ENCODE assay signal across 23 cellular contexts in the genomic region with DNA sequence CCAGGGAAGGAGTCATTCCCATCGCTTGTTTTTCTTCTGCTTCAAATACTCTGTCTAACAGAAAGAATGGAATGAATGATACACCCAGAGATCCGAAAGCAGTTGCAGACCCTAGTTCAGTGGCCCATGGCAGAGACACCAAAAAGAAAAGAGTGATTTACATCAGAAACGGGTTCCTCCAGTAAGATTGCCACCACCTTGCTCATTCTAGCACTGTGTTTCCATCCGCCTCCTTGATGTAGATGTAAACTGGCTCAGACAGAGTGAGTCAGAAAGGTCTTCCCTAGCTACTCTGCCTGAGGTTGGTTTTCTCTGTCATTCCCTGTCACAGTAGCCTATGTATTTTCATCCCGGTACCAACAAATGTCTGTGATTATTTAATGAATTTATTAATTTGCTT.
"Had no signal": no experiment of that assay in that cellular context is flagged by ENCODE, and none has a peak within 500 bp of the region (broad histone marks: within the 10 kb centered on the region; RNA-seq: fewer than 3 reads in every experiment).

No MANE protein-coding gene starts in this region.

- H3K9me3 Mint-ChIP-seq: activated B cell treated with CpG ODN at 0.5 μM for 24 hours; activated naive CD4-positive, alpha-beta T cell treated with anti-CD3 and anti-CD28 coated beads, Interleukin-2, amount 50 U/mL, for 72 hours; activated T-cell treated with anti-CD3 and anti-CD28 coated beads, Interleukin-2, amount 50 U/mL, for 4 hours; central memory CD8-positive, alpha-beta T cell; dendritic cell treated with granulocyte-macrophage colony-stimulating factor and Interleukin-4, amounts not matched to agents 40 ng/mL and 50 ng/mL, for 4 days; nephron; stimulated activated naive CD8-positive, alpha-beta T cell treated with anti-CD3 and anti-CD28 coated beads, Interleukin-15, Interleukin-2, amounts not matched to agents 100 ng/mL and 50 ng/mL, for 24 hours; type B pancreatic cell had no signal

- DNase-seq: activated B cell treated with CpG ODN at 0.5 μM for 24 hours; activated CD4-positive, alpha-beta T cell treated with anti-CD3 and anti-CD28 coated beads, Interleukin-2, amount 50 U/mL, for 4 hours; activated CD8-positive, alpha-beta memory T cell treated with anti-CD3 and anti-CD28 coated beads, Interleukin-2, amount 50 U/mL, for 48 hours; activated naive CD4-positive, alpha-beta T cell; activated T-cell treated with anti-CD3 and anti-CD28 coated beads, Interleukin-2, amount 50 U/mL, for 4 hours; endodermal cell; kidney glomerular epithelial cell; lower lobe of right lung; mesendoderm; mucosa of descending colon; right lobe of liver; stimulated activated CD4-positive, alpha-beta T cell treated with anti-CD3 and anti-CD28 coated beads, Interleukin-2, amount 100 ng/mL, for 48 hours; T-helper 2 cell; uterus had no signal

- H3K27ac Mint-ChIP-seq: activated B cell treated with CpG ODN at 0.5 μM for 24 hours; activated naive CD4-positive, alpha-beta T cell treated with anti-CD3 and anti-CD28 coated beads, Interleukin-2, amount 50 U/mL, for 72 hours; dendritic cell treated with granulocyte-macrophage colony-stimulating factor and Interleukin-4, amounts not matched to agents 40 ng/mL and 50 ng/mL, for 4 days; endodermal cell; nephron; progenitor cell of endocrine pancreas; stimulated activated naive CD8-positive, alpha-beta T cell treated with anti-CD3 and anti-CD28 coated beads, Interleukin-15, Interleukin-2, amounts not matched to agents 100 ng/mL and 50 ng/mL, for 24 hours; type B pancreatic cell had no signal

- H3K9me3 ChIP-seq: lower lobe of right lung, mucosa of descending colon, right lobe of liver, thoracic aorta, uterus had no signal

- H3K36me3 ChIP-seq: lower lobe of right lung, right lobe of liver, thoracic aorta, uterus had no signal

- H3K36me3 Mint-ChIP-seq: activated naive CD4-positive, alpha-beta T cell treated with anti-CD3 and anti-CD28 coated beads, Interleukin-2, amount 50 U/mL, for 72 hours; type B pancreatic cell had no signal

- ATAC-seq: activated naive CD4-positive, alpha-beta T cell treated with anti-CD3 and anti-CD28 coated beads, Interleukin-2, amount 50 U/mL, for 72 hours; left lobe of liver; lower lobe of right lung; mucosa of descending colon; right lobe of liver had no signal

- H3K4me1 Mint-ChIP-seq: central memory CD8-positive, alpha-beta T cell; endodermal cell; nephron had no signal

- H3K4me1 ChIP-seq: uterus had no signal

- H3K4me3 ChIP-seq: lower lobe of right lung, mucosa of descending colon, right lobe of liver, thoracic aorta, uterus had no signal

- H3K27ac ChIP-seq: lower lobe of right lung, right lobe of liver, thoracic aorta, uterus had no signal

- H3K4me3 Mint-ChIP-seq: activated B cell treated with CpG ODN at 0.5 μM for 24 hours; activated T-cell treated with anti-CD3 and anti-CD28 coated beads, Interleukin-2, amount 50 U/mL, for 4 hours; central memory CD8-positive, alpha-beta T cell; dendritic cell treated with granulocyte-macrophage colony-stimulating factor and Interleukin-4, amounts not matched to agents 40 ng/mL and 50 ng/mL, for 4 days; endodermal cell; nephron; stimulated activated naive CD8-positive, alpha-beta T cell treated with anti-CD3 and anti-CD28 coated beads, Interleukin-15, Interleukin-2, amounts not matched to agents 100 ng/mL and 50 ng/mL, for 24 hours; type B pancreatic cell had no signal

- H3K27me3 Mint-ChIP-seq: activated B cell treated with CpG ODN at 0.5 μM for 24 hours; progenitor cell of endocrine pancreas; stimulated activated naive CD8-positive, alpha-beta T cell treated with anti-CD3 and anti-CD28 coated beads, Interleukin-15, Interleukin-2, amounts not matched to agents 100 ng/mL and 50 ng/mL, for 24 hours; type B pancreatic cell had no signal
